1 cellular context compared by ENCODE assay signal in the genomic region with DNA sequence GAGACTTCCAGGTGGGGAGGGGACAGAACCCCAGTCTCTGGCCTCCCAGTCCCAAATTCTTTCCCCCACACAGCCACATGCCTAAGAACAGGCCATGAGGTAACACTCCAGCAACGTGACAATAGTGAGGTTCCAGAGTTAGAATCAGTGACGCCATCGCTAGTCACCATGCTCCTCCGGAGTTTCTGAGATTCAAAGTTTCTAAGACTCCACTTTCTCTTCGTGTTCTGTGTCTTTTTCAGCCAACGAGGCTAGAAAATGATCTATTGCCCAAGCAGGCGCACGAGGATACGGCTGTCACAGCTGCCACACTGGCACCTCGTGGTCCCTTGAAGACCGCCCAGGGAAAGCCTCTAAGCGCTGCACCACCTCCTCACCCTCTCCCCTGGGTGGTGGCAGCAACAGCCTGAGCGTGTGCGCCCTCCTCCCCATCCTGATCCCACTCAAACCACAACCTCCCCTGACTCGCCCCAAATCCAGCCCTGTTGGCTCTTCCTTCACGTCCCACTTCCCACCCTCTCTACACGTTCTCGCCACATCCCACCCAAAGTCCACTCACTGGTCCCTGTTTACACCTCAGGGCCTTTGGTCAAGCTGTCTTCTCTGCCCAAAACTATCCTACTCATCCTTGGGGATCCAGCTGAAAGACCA.
TF ChIP-seq lines count a peak whose summit lies in the region.

No MANE protein-coding gene starts in this region.

TF ChIP-seq in HepG2, 621 proteins besides CTCF, POLR2A, EP300 and RAD21 (continued from another document):
- TF ChIP-seq, protein P1, sequence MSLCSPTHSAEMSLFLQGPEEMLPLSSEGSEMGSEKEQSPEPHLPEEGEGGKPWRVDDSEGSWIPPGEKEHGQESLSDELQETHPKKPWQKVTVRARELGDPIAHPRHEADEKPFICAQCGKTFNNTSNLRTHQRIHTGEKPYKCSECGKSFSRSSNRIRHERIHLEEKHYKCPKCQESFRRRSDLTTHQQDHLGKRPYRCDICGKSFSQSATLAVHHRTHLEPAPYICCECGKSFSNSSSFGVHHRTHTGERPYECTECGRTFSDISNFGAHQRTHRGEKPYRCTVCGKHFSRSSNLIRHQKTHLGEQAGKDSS (CRISPR knock-in tag; IDR thresholded peaks at IDR 0.05; ENCODE audit: borderline replicate concordance, low read depth) = no peak
- TF ChIP-seq BHLHE40 (IDR thresholded peaks at IDR 0.05; ENCODE audit: low read length) (0 out of 2 replicates have a peak, but pooled peaks have one; percentile 2), PHF21A (CRISPR knock-in tag; IDR thresholded peaks at IDR 0.05) (no peak), MXI1 (IDR thresholded peaks at IDR 0.05; ENCODE audit: borderline replicate concordance, low read depth, low read length) (peak; percentile 70; the same call in 1 of the 3 replicates)
- TF ChIP-seq, protein P2, sequence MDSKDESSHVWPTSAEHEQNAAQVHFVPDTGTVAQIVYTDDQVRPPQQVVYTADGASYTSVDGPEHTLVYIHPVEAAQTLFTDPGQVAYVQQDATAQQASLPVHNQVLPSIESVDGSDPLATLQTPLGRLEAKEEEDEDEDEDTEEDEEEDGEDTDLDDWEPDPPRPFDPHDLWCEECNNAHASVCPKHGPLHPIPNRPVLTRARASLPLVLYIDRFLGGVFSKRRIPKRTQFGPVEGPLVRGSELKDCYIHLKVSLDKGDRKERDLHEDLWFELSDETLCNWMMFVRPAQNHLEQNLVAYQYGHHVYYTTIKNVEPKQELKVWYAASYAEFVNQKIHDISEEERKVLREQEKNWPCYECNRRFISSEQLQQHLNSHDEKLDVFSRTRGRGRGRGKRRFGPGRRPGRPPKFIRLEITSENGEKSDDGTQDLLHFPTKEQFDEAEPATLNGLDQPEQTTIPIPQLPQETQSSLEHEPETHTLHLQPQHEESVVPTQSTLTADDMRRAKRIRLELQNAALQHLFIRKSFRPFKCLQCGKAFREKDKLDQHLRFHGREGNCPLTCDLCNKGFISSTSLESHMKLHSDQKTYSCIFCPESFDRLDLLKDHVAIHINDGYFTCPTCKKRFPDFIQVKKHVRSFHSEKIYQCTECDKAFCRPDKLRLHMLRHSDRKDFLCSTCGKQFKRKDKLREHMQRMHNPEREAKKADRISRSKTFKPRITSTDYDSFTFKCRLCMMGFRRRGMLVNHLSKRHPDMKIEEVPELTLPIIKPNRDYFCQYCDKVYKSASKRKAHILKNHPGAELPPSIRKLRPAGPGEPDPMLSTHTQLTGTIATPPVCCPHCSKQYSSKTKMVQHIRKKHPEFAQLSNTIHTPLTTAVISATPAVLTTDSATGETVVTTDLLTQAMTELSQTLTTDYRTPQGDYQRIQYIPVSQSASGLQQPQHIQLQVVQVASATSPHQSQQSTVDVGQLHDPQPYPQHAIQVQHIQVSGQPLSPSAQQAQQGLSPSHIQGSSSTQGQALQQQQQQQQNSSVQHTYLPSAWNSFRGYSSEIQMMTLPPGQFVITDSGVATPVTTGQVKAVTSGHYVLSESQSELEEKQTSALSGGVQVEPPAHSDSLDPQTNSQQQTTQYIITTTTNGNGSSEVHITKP (CRISPR knock-in tag; IDR thresholded peaks at IDR 0.05; ENCODE audit: low read depth) = 0 out of 2 replicates have a peak, but pooled peaks have one; percentile 22
